ENCODE assay signal across 11 cellular contexts in the genomic region with DNA sequence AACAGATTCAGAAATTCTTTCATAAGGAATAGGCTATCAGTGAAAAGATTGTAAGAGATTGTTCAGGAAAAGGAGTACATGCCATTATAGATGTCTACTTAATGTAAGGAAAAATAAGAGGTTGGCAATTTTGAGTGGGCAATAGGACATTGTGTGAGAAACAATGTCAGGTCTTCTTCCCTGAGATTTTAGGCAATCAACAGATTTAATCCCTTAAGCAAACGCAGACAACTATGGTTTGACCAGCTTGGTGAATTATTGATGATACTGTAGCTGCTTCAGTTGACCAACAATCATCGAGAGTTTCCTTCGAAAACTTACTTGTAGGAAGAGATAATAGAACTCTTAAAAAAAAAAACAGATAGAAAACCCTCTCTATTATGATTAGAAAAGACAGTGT. TPM values are rescaled to one million over a fixed set of nuclear protein-coding genes. Genes with fewer than 3 reads are reported as not detected.
"Had no signal": no experiment of that assay in that cellular context is flagged by ENCODE, and none has a peak within 500 bp of the region (broad histone marks: within the 10 kb centered on the region; RNA-seq: fewer than 3 reads in every experiment).

No MANE protein-coding gene starts in this region.

- H3K4me2 ChIP-seq: KMS-11 had no signal

- FAIRE-seq: HTR-8/SVneo had no signal

- H3K9me3 ChIP-seq: HAP-1 had no signal

- DNase-seq: GOT3, H7, HFFc6, KBM-7 had no signal

- H3K4me3 ChIP-seq: HAP-1 had no signal

- H3K27ac ChIP-seq: KMS-11 had no signal

- H3K4me1 ChIP-seq: HAP-1 had no signal

- ATAC-seq: HCT116 had no signal

- H3K36me3 ChIP-seq: HAP-1 had no signal

- H3K9ac ChIP-seq: KMS-11 had no signal

RNA-seq across cellular contexts. Expression of gene GPRC6A, which starts 8.1 kb away (rescaled TPM):
- total RNA-seq: H4, H7, HFFc6, HT-29 had no signal
- polyA plus RNA-seq: IgD-negative memory B cell had no signal

RNA-seq across cellular contexts. Expression of gene RFX6, which starts 40.1 kb away (rescaled TPM):
- total RNA-seq: H4, H7, HFFc6 had no signal
- polyA plus RNA-seq: IgD-negative memory B cell had no signal
